ENCODE assay signal across 24 cellular contexts in genomic region chr19:33528404-33528803, GRCh38. TPM values are rescaled to one million over a fixed set of nuclear protein-coding genes. Genes with fewer than 3 reads are reported as not detected.
DNase-seq lines count a peak whose midpoint lies in the region; ATAC-seq, FAIRE-seq and TF ChIP-seq lines count a peak whose summit lies in the region.
"Had no signal": no experiment of that assay in that cellular context is flagged by ENCODE, and none has a peak within 500 bp of the region (broad histone marks: within the 10 kb centered on the region; RNA-seq: fewer than 3 reads in every experiment).

No MANE protein-coding gene starts in this region.

- no peak overlapping the region for H3K4me2 ChIP-seq in A549
- no peak overlapping the region for H3K4me2 ChIP-seq in H1 (ENCODE audit: insufficient read depth in 1 of 2, low read depth in 2 of 2, low read length in 2 of 2)
- H3K4me2 ChIP-seq: BLaER1 treated with 17β-estradiol and CSF1 and Interleukin-3, amounts not matched to agents 10 nM and 100 nM had no signal

- H2BK15ac ChIP-seq in H1 (ENCODE audit: low read length): 0 out of 2 replicates have a peak overlapping the region, but pooled peaks have one; percentile 47

- no peak for ATAC-seq in A549
- ATAC-seq in T-helper 17 cell: no peak
- no peak for ATAC-seq in foreskin keratinocyte
- ATAC-seq: CD8-positive, alpha-beta T cell had no signal

- H3K14ac ChIP-seq in H1 (ENCODE audit: insufficient read length): no peak overlapping the region

- H4K20me1 ChIP-seq in H1 (replicated peaks in 1 of 2; ENCODE audit: control insufficient read depth in 1 of 2, insufficient read depth in 2 of 2, low read length in 2 of 2): no peaks in the 10 kb centered on the region
- H4K20me1 ChIP-seq: BLaER1 treated with 17β-estradiol and CSF1 and Interleukin-3, amounts not matched to agents 10 nM and 100 nM had no signal

- no peak overlapping the region for H3K18ac ChIP-seq in H1 (ENCODE audit: extremely low read depth, low read length)

- FAIRE-seq in A549 (lab: Jason Lieb, UNC) (no peak), H1 (lab: Jason Lieb, UNC) (no peak)
- FAIRE-seq: A204.1, D721Med, G401.6, GM12891, GM19239 had no signal

- TF ChIP-seq EP300 in A549 (IDR thresholded peaks at IDR 0.05) (no peak), H1 (IDR thresholded peaks at IDR 0.05; ENCODE audit: borderline replicate concordance in 1 of 2, low read depth in 2 of 2, low read length in 2 of 2) (no peak)

- no peak overlapping the region for H4K8ac ChIP-seq in H1 (ENCODE audit: extremely low read depth, insufficient read depth, low read length)

- H3K4me1 Mint-ChIP-seq in T-helper 17 cell: no peaks in the 10 kb centered on the region
- H3K4me1 Mint-ChIP-seq in activated CD4-positive, alpha-beta memory T cell treated with anti-CD3 and anti-CD28 coated beads, Interleukin-2, amount 10 ng/mL, durations not matched to agents 7 days and 5 days: no peaks in the 10 kb centered on the region
- H3K4me1 Mint-ChIP-seq: B cell had no signal

- H3K9me3 Mint-ChIP-seq in activated CD4-positive, alpha-beta memory T cell treated with anti-CD3 and anti-CD28 coated beads, Interleukin-2, amount 10 ng/mL, durations not matched to agents 7 days and 5 days: no peaks in the 10 kb centered on the region
- H3K9me3 Mint-ChIP-seq: CD4-positive, alpha-beta T cell; CD8-positive, alpha-beta T cell had no signal

- H3K23ac ChIP-seq in H1 (ENCODE audit: insufficient read length): no peak overlapping the region

- H3K36me3 ChIP-seq in HEK293 (ENCODE audit: control insufficient read depth in 2 of 2, insufficient read depth in 1 of 2, low read length in 2 of 2) (no peaks in the 10 kb centered on the region), H1 (ENCODE audit: control insufficient read depth in 2 of 4, insufficient read depth in 4 of 4, low read length in 3 of 4) (no peaks in the 10 kb centered on the region)
- H3K36me3 ChIP-seq: BLaER1 treated with 17β-estradiol and CSF1 and Interleukin-3, amounts not matched to agents 10 nM and 100 nM had no signal

- no peak overlapping the region for H2AK5ac ChIP-seq in H1 (ENCODE audit: low read depth, low read length)

- H3K27me3 Mint-ChIP-seq in T-helper 17 cell: peaks cover 36% of the 10 kb centered on the region
- H3K27me3 Mint-ChIP-seq in activated CD4-positive, alpha-beta memory T cell treated with anti-CD3 and anti-CD28 coated beads, Interleukin-2, amount 10 ng/mL, durations not matched to agents 7 days and 5 days: peaks cover 2% of the 10 kb centered on the region

- H3K27ac ChIP-seq in A549 (no peak overlapping the region), HEK293 (ENCODE audit: extremely low read depth, low read depth, low read length) (no peak overlapping the region), H1 (ENCODE audit: low read depth, low read length) (no peak overlapping the region), foreskin keratinocyte (no peak overlapping the region)
- H3K27ac ChIP-seq: BLaER1 treated with 17β-estradiol and CSF1 and Interleukin-3, amounts not matched to agents 10 nM and 100 nM; C4-2B had no signal

- TF ChIP-seq RAD21 in A549 (conservative IDR thresholded peaks at IDR 0.05 in 1 of 2, IDR thresholded peaks at IDR 0.05 in 1 of 2) (no peak), H1 (IDR thresholded peaks at IDR 0.05 in 1 of 2, conservative IDR thresholded peaks at IDR 0.05 in 1 of 2; ENCODE audit: low read depth in 2 of 2, low read length in 2 of 2) (no peak)

- TF ChIP-seq POLR2A in A549 (IDR thresholded peaks at IDR 0.05; ENCODE audit: low read length) (no peak), H1 (IDR thresholded peaks at IDR 0.05; ENCODE audit: control extremely low read depth in 1 of 2, low read depth in 2 of 2, low read length in 2 of 2) (no peak)

- WGBS in A549 (ENCODE audit: missing lambda C conversion rate): 2% methylated on average over 2 of the region's 2 CpGs
- 73% methylated on average over 2 of the region's 2 CpGs; no CpG with 5 or more reads in 1 of the 2 experiments for WGBS in H1 (ENCODE audit: extremely low coverage in 1 of 2, insufficient coverage in 1 of 2, insufficient read length in 1 of 2, insufficient replicate concordance in 2 of 2, low coverage in 1 of 2, low lambda C conversion rate in 2 of 2, missing lambda C conversion rate in 1 of 2), 2 experiments

- H3K27me3 ChIP-seq in H1 (replicated peaks in 1 of 4; ENCODE audit: control insufficient read depth in 3 of 4, extremely low read depth in 1 of 4, insufficient read depth in 3 of 4, low read length in 3 of 4): no peaks in the 10 kb centered on the region
- peaks cover 13% of the 10 kb centered on the region for H3K27me3 ChIP-seq in foreskin keratinocyte
- H3K27me3 ChIP-seq: BLaER1 treated with 17β-estradiol and CSF1 and Interleukin-3, amounts not matched to agents 10 nM and 100 nM had no signal

- H2BK12ac ChIP-seq in H1 (ENCODE audit: low read depth, low read length): no peak overlapping the region

- no peak for DNase-seq in A549 (ENCODE audit: low read depth in 1 of 2, low spot score in 1 of 2)
- DNase-seq in T-helper 17 cell: no peak
- no peak for DNase-seq in H1 (ENCODE audit: low read depth in 1 of 2, low spot score in 2 of 2)
- DNase-seq in activated CD4-positive, alpha-beta memory T cell treated with anti-CD3 and anti-CD28 coated beads, Interleukin-2, amount 10 ng/mL, durations not matched to agents 7 days and 5 days: no peak
- no peak for DNase-seq in foreskin keratinocyte
- no peak for DNase-seq in effector CD8-positive, alpha-beta T cell (lab: John Stamatoyannopoulos, UW)
- DNase-seq in KBM-7: no peak
- DNase-seq: 8988T; AML-193; Caco-2; Calu3; CD4-positive, alpha-beta T cell; CD8-positive, alpha-beta T cell; DMS79 treated with DMSO at 0.1 percent for 48 hours; GF-D8 had no signal

- H3K9me3 ChIP-seq in A549: no peaks in the 10 kb centered on the region
- no peaks in the 10 kb centered on the region for H3K9me3 ChIP-seq in HEK293 (ENCODE audit: control insufficient read depth, insufficient read depth, low read depth, low read length)
- no peaks in the 10 kb centered on the region for H3K9me3 ChIP-seq in T-helper 17 cell (ENCODE audit: control insufficient read depth, low read length, poor library complexity, severe bottlenecking)
- H3K9me3 ChIP-seq in H1 (ENCODE audit: insufficient read depth in 2 of 2, low read depth in 1 of 2, low read length in 1 of 2): no peaks in the 10 kb centered on the region
- H3K9me3 ChIP-seq: BLaER1 treated with 17β-estradiol and CSF1 and Interleukin-3, amounts not matched to agents 10 nM and 100 nM; Caco-2 had no signal

- peak overlapping the region; percentile 39 for H3K27ac Mint-ChIP-seq in T-helper 17 cell
- no peak overlapping the region for H3K27ac Mint-ChIP-seq in activated CD4-positive, alpha-beta memory T cell treated with anti-CD3 and anti-CD28 coated beads, Interleukin-2, amount 10 ng/mL, durations not matched to agents 7 days and 5 days
- H3K27ac Mint-ChIP-seq: B cell; CD4-positive, alpha-beta T cell; CD8-positive, alpha-beta T cell had no signal

- CTCF ChIA-PET in A549 (lab: Yijun Ruan, JAX): interaction anchor here (0.8 to 2.0 kb wide), 5 partner anchors 22 to 250 kb away, joined by 3 to 11 read pairs (median 4); no protein-coding TSS in a partner anchor
- CTCF ChIA-PET in HEK293 (lab: Yijun Ruan, JAX): interaction anchor here (1.2 to 1.6 kb wide), 2 partner anchors 16 to 98 kb away, joined by 3 to 6 read pairs; no protein-coding TSS in a partner anchor
- CTCF ChIA-PET in H1 (lab: Charles Lee; ENCODE audit: partially characterized antibody): no interaction called here
- CTCF ChIA-PET in activated CD4-positive, alpha-beta memory T cell treated with anti-CD3 and anti-CD28 coated beads, Interleukin-2, amount 10 ng/mL, durations not matched to agents 7 days and 5 days (lab: Charles Lee): no interaction called here

- H3K79me1 ChIP-seq in H1 (ENCODE audit: low read depth, low read length): no peaks in the 10 kb centered on the region

- no peak overlapping the region for H3K4me3 ChIP-seq in A549
- no peak overlapping the region for H3K4me3 ChIP-seq in HEK293 (ENCODE audit: low read depth, low read length)
- H3K4me3 ChIP-seq in H1 (ENCODE audit: extremely low read depth in 1 of 4, insufficient read depth in 2 of 4, low read depth in 3 of 4, low read length in 4 of 4): no peak overlapping the region
- H3K4me3 ChIP-seq: BLaER1 treated with 17β-estradiol and CSF1 and Interleukin-3, amounts not matched to agents 10 nM and 100 nM had no signal

- no peak overlapping the region for H4K91ac ChIP-seq in H1 (replicated peaks; ENCODE audit: insufficient read length, low read length)

- POLR2A ChIA-PET in A549 (lab: Yijun Ruan, JAX): no interaction called here
- POLR2A ChIA-PET in HEK293 (lab: Yijun Ruan, JAX): no interaction called here
- POLR2A ChIA-PET in H1 (lab: Charles Lee; ENCODE audit: partially characterized antibody): interaction anchor here (0.7 to 1.6 kb wide), 2 partner anchors 16 to 176 kb away, joined by 3 to 4 read pairs; no protein-coding TSS in a partner anchor
- POLR2A ChIA-PET in activated CD4-positive, alpha-beta memory T cell treated with anti-CD3 and anti-CD28 coated beads, Interleukin-2, amount 10 ng/mL, durations not matched to agents 7 days and 5 days (lab: Charles Lee): no interaction called here

- H3K4ac ChIP-seq in H1 (replicated peaks; ENCODE audit: insufficient read length, low read depth, low read length): no peak overlapping the region

- H2BK20ac ChIP-seq in H1 (ENCODE audit: low read length): no peak overlapping the region

- no peaks in the 10 kb centered on the region for H3K23me2 ChIP-seq in H1 (ENCODE audit: low read depth, low read length)

- H2BK5ac ChIP-seq in H1 (ENCODE audit: low read depth, low read length): no peak overlapping the region

- H3K56ac ChIP-seq in H1 (replicated peaks; ENCODE audit: insufficient read length, low read depth, low read length): no peak overlapping the region

- TF ChIP-seq CTCF in A549 (IDR thresholded peaks at IDR 0.05): no peak
- TF ChIP-seq CTCF in HEK293 (tag by site-specific recombination; IDR thresholded peaks at IDR 0.05): no peak
- TF ChIP-seq CTCF in H1 (IDR thresholded peaks at IDR 0.05; ENCODE audit: control extremely low read depth in 1 of 3, insufficient read depth in 1 of 3, low read depth in 1 of 3, low read length in 3 of 3): no peak
- TF ChIP-seq CTCF in foreskin keratinocyte (conservative IDR thresholded peaks at IDR 0.05): no peak

- no peak overlapping the region for H3K9ac ChIP-seq in H1 (replicated peaks in 1 of 4; ENCODE audit: extremely low read depth in 1 of 4, low read depth in 3 of 4, low read length in 3 of 4)
- H3K9ac ChIP-seq: BLaER1 treated with 17β-estradiol and CSF1 and Interleukin-3, amounts not matched to agents 10 nM and 100 nM had no signal

- no peaks in the 10 kb centered on the region for H3K36me3 Mint-ChIP-seq in T-helper 17 cell (ENCODE audit: low read depth)
- H3K36me3 Mint-ChIP-seq in activated CD4-positive, alpha-beta memory T cell treated with anti-CD3 and anti-CD28 coated beads, Interleukin-2, amount 10 ng/mL, durations not matched to agents 7 days and 5 days (ENCODE audit: low read depth): no peaks in the 10 kb centered on the region
- H3K36me3 Mint-ChIP-seq: CD8-positive, alpha-beta T cell had no signal

- no peak overlapping the region for H4K5ac ChIP-seq in H1 (ENCODE audit: insufficient read length, low read depth, low read length)

- no peak overlapping the region for H2AFZ ChIP-seq in H1 (ENCODE audit: low read length)

- H3K4me1 ChIP-seq in A549: no peaks in the 10 kb centered on the region
- H3K4me1 ChIP-seq in HEK293 (ENCODE audit: control insufficient read depth, insufficient read depth, low read length): no peaks in the 10 kb centered on the region
- H3K4me1 ChIP-seq in H1 (replicated peaks in 1 of 4; ENCODE audit: control insufficient read depth in 3 of 4, insufficient read depth in 4 of 4, low read length in 3 of 4): peaks cover 0 to 20% (median 5%) of the 10 kb centered on the region in 4 experiments; a peak in 5 of 7 replicates
- no peaks in the 10 kb centered on the region for H3K4me1 ChIP-seq in foreskin keratinocyte
- H3K4me1 ChIP-seq: BLaER1 treated with 17β-estradiol and CSF1 and Interleukin-3, amounts not matched to agents 10 nM and 100 nM; Caco-2 had no signal

- no peak overlapping the region for H2BK120ac ChIP-seq in H1 (replicated peaks; ENCODE audit: low read depth, low read length)

- in situ Hi-C loops in KBM-7 (cut with MboI; ENCODE audit: low pct_unique_long_range_greater_than_20kb, low sequenced_read_pairs): no loop called here

- H3K4me3 Mint-ChIP-seq in T-helper 17 cell: no peak overlapping the region
- H3K4me3 Mint-ChIP-seq in activated CD4-positive, alpha-beta memory T cell treated with anti-CD3 and anti-CD28 coated beads, Interleukin-2, amount 10 ng/mL, durations not matched to agents 7 days and 5 days: no peak overlapping the region
- H3K4me3 Mint-ChIP-seq: B cell; CD4-positive, alpha-beta T cell; CD8-positive, alpha-beta T cell had no signal

- no peaks in the 10 kb centered on the region for H3K79me2 ChIP-seq in H1 (ENCODE audit: control insufficient read depth in 1 of 2, insufficient read depth in 2 of 2, low read length in 2 of 2)

RNA-seq across cellular contexts. Expression of gene PEPD, which starts 6.8 kb away (rescaled TPM):
- polyA plus RNA-seq in A549 (2011; rRNA removed): 85.5 and 99.5 TPM in 2 replicates
- 169 and 214 TPM in 2 replicates for polyA plus RNA-seq in A549 (2012; cell fraction: cytosol; rRNA removed)
- polyA plus RNA-seq in A549 (2012; cell fraction: nucleus; rRNA removed): 201 and 265 TPM in 2 replicates
- polyA plus RNA-seq in A549 (2017; fragmentation: RNase III; extraction: RNeasy Plus Mini Kit Qiagen cat#74134 plus additional on column Dnase treatment): 85.3 to 100 TPM (median 95.5 TPM) in 3 replicates
- 85.7 and 95.8 TPM in 2 replicates for polyA minus RNA-seq in A549 (2011; rRNA and poly(A)+ RNA removed)
- 10 to 100 TPM; 38.5 to 41.4 TPM for total RNA-seq in T-helper 17 cell
- 84.1 and 86.4 TPM in 2 replicates for total RNA-seq in H1 (2021; fragmentation: NEBNext Ultra II Directional; extraction: Animal tissue kit (Norgen Biotek cat#: 25700))
- 178 and 195 TPM in 2 replicates for polyA plus RNA-seq in H1 (2011; rRNA removed)
- polyA plus RNA-seq in H1 (2011; cell fraction: cytosol; rRNA removed): 144 TPM
- polyA plus RNA-seq in H1 (2011; cell fraction: nucleus; rRNA removed): 128 TPM
- 82.7 to 110 TPM (median 107 TPM) in 4 replicates for polyA plus RNA-seq in H1 (2012, experiment 1 of 2)
- 153 TPM for polyA plus RNA-seq in H1 (2012, experiment 2 of 2)
- 63.2 TPM for polyA plus RNA-seq in H1 (2013, experiment 1 of 2)
- 57.0 TPM for polyA plus RNA-seq in H1 (2013, experiment 2 of 2)
- polyA minus RNA-seq in H1 (2011; rRNA and poly(A)+ RNA removed): 84.8 and 107 TPM in 2 replicates
- 51.7 TPM for polyA minus RNA-seq in H1 (2011; cell fraction: cytosol; rRNA and poly(A)+ RNA removed)
- 37.1 TPM for polyA minus RNA-seq in H1 (2011; cell fraction: nucleus; rRNA and poly(A)+ RNA removed)
- total RNA-seq in activated CD4-positive, alpha-beta memory T cell treated with anti-CD3 and anti-CD28 coated beads, Interleukin-2, amount 10 ng/mL, durations not matched to agents 7 days and 5 days: 10 to 100 TPM; 33.3 to 36.6 TPM
- 25.9 and 28.1 TPM in 2 replicates for total RNA-seq in foreskin keratinocyte
- 29.6 and 31.5 TPM in 2 replicates for polyA plus RNA-seq in foreskin keratinocyte

Comparison
In these comparisons a context has a peak if more than half of its experiments do, and no peak if none do; other contexts are left out.
1. CTCF ChIA-PET loops: an anchor here in A549 (0.8 to 2.0 kb wide) and HEK293 (1.2 to 1.6 kb wide); none called in H1 and activated CD4-positive, alpha-beta memory T cell treated with anti-CD3 and anti-CD28 coated beads, Interleukin-2, amount 10 ng/mL, durations not matched to agents 7 days and 5 days.